1 cellular context compared by ENCODE assay signal in genomic region chr10:26648245-26648636, GRCh38. TPM values are rescaled to one million over a fixed set of nuclear protein-coding genes. Genes with fewer than 3 reads are reported as not detected.
"Had no signal": no experiment of that assay in that cellular context is flagged by ENCODE, and none has a peak within 500 bp of the region (broad histone marks: within the 10 kb centered on the region; RNA-seq: fewer than 3 reads in every experiment).

No MANE protein-coding gene starts in this region.

RNA-seq across cellular contexts. Expression of gene PDSS1, which starts 49.3 kb away (rescaled TPM):
- total RNA-seq: ascending aorta had no signal
